In genomic region chr12:38977132-38977531, GRCh38 we compare ENCODE assay signal across 34 cellular contexts.
"Had no signal": no experiment of that assay in that cellular context is flagged by ENCODE, and none has a peak within 500 bp of the region (broad histone marks: within the 10 kb centered on the region; RNA-seq: fewer than 3 reads in every experiment).

No MANE protein-coding gene starts in this region.

- FAIRE-seq: astrocyte, bronchial epithelial cell had no signal

- DNase-seq: activated effector memory CD4-positive, alpha-beta T cell treated with anti-CD3 and anti-CD28 coated beads, Interleukin-2, amount 50 U/mL, for 16 hours; activated effector memory CD4-positive, alpha-beta T cell treated with Interleukin-2 at 50 U/mL for 16 hours; activated gamma-delta T cell; activated gamma-delta T cell treated with Interleukin-2 at 50 U/mL for 16 hours; activated naive CD4-positive, alpha-beta T cell; activated naive CD4-positive, alpha-beta T cell treated with anti-CD3 and anti-CD28 coated beads for 36 hours; activated naive CD4-positive, alpha-beta T cell treated with anti-CD3 and anti-CD28 coated beads, Interleukin-2, amount 10 ng/mL, durations not matched to agents 7 days and 5 days; activated naive CD4-positive, alpha-beta T cell treated with anti-CD3 and anti-CD28 coated beads, Interleukin-2, amount 50 U/mL, for 16 hours; activated naive CD4-positive, alpha-beta T cell treated with Interleukin-2 at 50 U/mL for 16 hours; activated naive CD8-positive, alpha-beta T cell treated with anti-CD3 and anti-CD28 coated beads for 36 hours; activated naive CD8-positive, alpha-beta T cell treated with anti-CD3 and anti-CD28 coated beads, Interleukin-2, amount 10 ng/mL, durations not matched to agents 7 days and 5 days; activated naive CD8-positive, alpha-beta T cell treated with anti-CD3 and anti-CD28 coated beads, Interleukin-2, amount 50 U/mL, for 24 hours; activated T-cell treated with anti-CD3 and anti-CD28 coated beads, Interleukin-2, amount 50 U/mL, for 1 hour; activated T-cell treated with anti-CD3 and anti-CD28 coated beads, Interleukin-2, amount 50 U/mL, for 24 hours; activated T-cell treated with anti-CD3 and anti-CD28 coated beads, Interleukin-2, amount 50 U/mL, for 4 hours; activated T-cell treated with anti-CD3 and anti-CD28 coated beads, Interleukin-2, amount 50 U/mL, for 48 hours; activated T-cell treated with anti-CD3 and anti-CD28 coated beads, Interleukin-2, amount 50 U/mL, for 72 hours; adrenal gland; amniotic stem cell; amygdala; anterior cingulate cortex; aorta; body of pancreas; brain microvascular endothelial cell; caudate nucleus; central memory CD4-positive, alpha-beta T cell; cerebellar nuclear complex had no signal

- H3K4me3 ChIP-seq: adrenal gland, ascending aorta, body of pancreas, breast epithelium, cardiac muscle cell had no signal

- ATAC-seq: activated naive CD4-positive, alpha-beta T cell treated with anti-CD3 and anti-CD28 coated beads, Interleukin-2, amount 50 U/mL, for 72 hours; activated naive CD8-positive, alpha-beta T cell treated with anti-CD3 and anti-CD28 coated beads, Interleukin-2, amount 50 U/mL, for 24 hours; activated T-cell treated with anti-CD3 and anti-CD28 coated beads, Interleukin-2, amount 50 U/mL, for 4 hours; activated T-cell treated with anti-CD3 and anti-CD28 coated beads, Interleukin-2, amount 50 U/mL, for 72 hours; activated T-helper 17 cell treated with anti-CD3 and anti-CD28 coated beads, Interleukin-2, amount 50 U/mL, for 72 hours; body of pancreas had no signal

- H3K27ac ChIP-seq: adrenal gland, ascending aorta, body of pancreas, brain microvascular endothelial cell, breast epithelium, cardiac muscle cell had no signal

- H3K27me3 ChIP-seq: adrenal gland, ascending aorta, body of pancreas, brain microvascular endothelial cell, breast epithelium, cardiac muscle cell had no signal

- H3K4me1 ChIP-seq: adrenal gland, ascending aorta, body of pancreas, breast epithelium had no signal

- H3K36me3 ChIP-seq: adrenal gland, ascending aorta, brain microvascular endothelial cell, breast epithelium, cardiac muscle cell had no signal

- H3K9me3 ChIP-seq: ascending aorta, body of pancreas, breast epithelium had no signal
